ENCODE assay signal across 8 cellular contexts in the genomic region with DNA sequence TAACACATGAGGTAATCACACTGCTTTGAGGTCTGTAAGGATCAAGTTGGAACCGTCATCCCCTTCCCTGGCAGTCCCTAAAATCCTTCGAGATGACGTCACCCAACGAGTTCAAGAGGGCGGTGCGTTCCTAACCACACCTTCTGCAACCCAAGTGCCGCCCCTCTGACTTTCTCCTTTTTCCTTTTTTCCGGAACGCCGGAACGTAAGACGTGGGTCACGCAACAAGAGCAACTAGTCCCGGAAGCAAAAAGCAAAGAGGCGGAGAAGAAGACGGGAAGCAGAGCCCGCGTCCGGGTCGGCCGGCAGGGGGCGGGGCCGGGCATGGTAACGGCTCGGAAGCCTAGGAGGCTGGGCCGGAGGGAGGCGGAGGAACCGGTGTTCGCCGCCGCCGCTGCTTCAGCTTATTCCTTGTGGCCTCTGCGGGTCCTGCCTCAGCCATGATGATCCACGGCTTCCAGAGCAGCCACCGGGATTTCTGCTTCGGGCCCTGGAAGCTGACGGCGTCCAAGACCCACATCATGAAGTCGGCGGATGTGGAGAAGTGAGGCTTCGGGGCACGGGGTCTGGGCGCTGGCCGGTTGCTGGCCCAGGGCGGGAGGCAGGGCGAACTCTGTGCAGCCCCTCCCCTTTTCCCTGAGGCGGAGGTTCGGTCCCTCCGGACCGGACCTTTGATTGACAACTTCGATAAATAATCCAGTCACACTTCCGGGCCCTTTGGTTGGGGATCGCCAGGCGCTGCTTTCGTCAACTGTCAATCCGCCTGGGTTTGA. TPM values are rescaled to one million over a fixed set of nuclear protein-coding genes. Genes with fewer than 3 reads are reported as not detected.
A peak's percentile ranks its signal among the peaks of the same experiment; 100 is the strongest.
DNase-seq lines count a peak whose midpoint lies in the region; ATAC-seq and TF ChIP-seq lines count a peak whose summit lies in the region.

A gene (plus strand): TSS at position 325 of the 773 bp plus-strand sequence. CDS start 116 bp downstream, at position 441.

- peak; percentile 96 for ATAC-seq in HG02642 (IDR thresholded peaks at IDR 0.05; ENCODE audit: poor library complexity, unreplicated experiment)
- peak; percentile 98 for ATAC-seq in Right ventricle myocardium inferior

- peak; percentile 61 for TF ChIP-seq CTCF in GM12865 (IDR thresholded peaks at IDR 0.05; ENCODE audit: insufficient read depth, low read depth, low read length, missing control alignments)
- peak; percentile 79 to 88 (median 86) for TF ChIP-seq CTCF in ovary (IDR thresholded peaks at IDR 0.05)
- peak; percentile 65 to 79 for TF ChIP-seq CTCF in tibial artery (IDR thresholded peaks at IDR 0.05)

- H3K4me1 ChIP-seq in ovary (ENCODE audit: insufficient read depth): no peaks in the 10 kb centered on the region
- peaks cover 0 to 19% (median 10%) of the 10 kb centered on the region in 4 donors for H3K4me1 ChIP-seq in tibial artery

- peak; percentile 70 for TF ChIP-seq EP300 in ovary (IDR thresholded peaks at IDR 0.05)

- peak within 1 kb of the TSS; percentile 76 to 79 for H3K27ac ChIP-seq in ovary
- peak within 1 kb of the TSS; percentile 88 to 91 for H3K27ac ChIP-seq in tibial artery

- no peaks in the 10 kb centered on the region for H3K9me3 ChIP-seq in ovary
- H3K9me3 ChIP-seq in tibial artery: no peaks in the 10 kb centered on the region

- H3K4me3 ChIP-seq in GM12865 (ENCODE audit: low read depth, low read length): peak within 1 kb of the TSS; percentile 94
- H3K4me3 ChIP-seq in ovary: peak within 1 kb of the TSS; percentile 45
- peak within 1 kb of the TSS; percentile 73 to 76 for H3K4me3 ChIP-seq in tibial artery

- DNase-seq in GM12865 (ENCODE audit: low read depth) (peak; percentile 97), NCI-H1105 (lab: John Stamatoyannopoulos, UW) (peak; percentile 98), SKM-1 treated with dmso at 0.1 percent for 144 hours (lab: John Stamatoyannopoulos, UW; ENCODE audit: unreplicated experiment) (peak; percentile 100), Right ventricle myocardium inferior (ENCODE audit: missing footprints) (peak; percentile 98), ovary (peak; percentile 93 to 97 (median 96)), tibial artery (peak; percentile 96 to 98)
- peak; percentile 91 for DNase-seq in activated naive CD8-positive, alpha-beta T cell treated with anti-CD3 and anti-CD28 coated beads, Interleukin-2, amount 50 U/mL, for 16 hours (ENCODE audit: low read depth, low spot score)

- 0 to 1% (median 0%) methylated on average over 49 to 56 of the region's 56 CpGs for WGBS in ovary, 3 donors

- H3K27me3 ChIP-seq in ovary: no peaks in the 10 kb centered on the region
- no peaks in the 10 kb centered on the region for H3K27me3 ChIP-seq in tibial artery

- intact Hi-C loops in Right ventricle myocardium inferior (cut with DNase I): loop anchor here (5.0 kb wide), 1 partner anchor 48 kb away; a partner anchor contains a TSS
- intact Hi-C loops in ovary (cut with DNase I): no loop called here
- intact Hi-C loops in tibial artery (cut with DNase I; ENCODE audit: low total_unique reads): loop anchor here (5.0 kb wide), 1 partner anchor 48 kb away; a partner anchor contains a TSS

- TF ChIP-seq POLR2A in ovary (IDR thresholded peaks at IDR 0.05): peak; percentile 82

- H3K36me3 ChIP-seq in ovary (no peaks in the 10 kb centered on the region), tibial artery (no peaks in the 10 kb centered on the region)

RNA-seq across cellular contexts. Expression of the gene that starts here (rescaled TPM):
- total RNA-seq in Right ventricle myocardium inferior (28.7 TPM), ovary (10 to 100 TPM; 13.9 to 35.2 (median 25.6) TPM)
- polyA plus RNA-seq in ovary: 10 to 100 TPM; 15.0 to 31.6 TPM

Comparison
In these comparisons a context has a peak if more than half of its experiments do, and no peak if none do; other contexts are left out.
1. Peak in every context shown above with its lines: DNase-seq, ATAC-seq, H3K4me3 ChIP-seq and H3K27ac ChIP-seq.
2. intact Hi-C loops: an anchor here in Right ventricle myocardium inferior (5.0 kb wide) and tibial artery (5.0 kb wide); none called in ovary.